ENCODE assay signal across 1 cellular context in the genomic region with DNA sequence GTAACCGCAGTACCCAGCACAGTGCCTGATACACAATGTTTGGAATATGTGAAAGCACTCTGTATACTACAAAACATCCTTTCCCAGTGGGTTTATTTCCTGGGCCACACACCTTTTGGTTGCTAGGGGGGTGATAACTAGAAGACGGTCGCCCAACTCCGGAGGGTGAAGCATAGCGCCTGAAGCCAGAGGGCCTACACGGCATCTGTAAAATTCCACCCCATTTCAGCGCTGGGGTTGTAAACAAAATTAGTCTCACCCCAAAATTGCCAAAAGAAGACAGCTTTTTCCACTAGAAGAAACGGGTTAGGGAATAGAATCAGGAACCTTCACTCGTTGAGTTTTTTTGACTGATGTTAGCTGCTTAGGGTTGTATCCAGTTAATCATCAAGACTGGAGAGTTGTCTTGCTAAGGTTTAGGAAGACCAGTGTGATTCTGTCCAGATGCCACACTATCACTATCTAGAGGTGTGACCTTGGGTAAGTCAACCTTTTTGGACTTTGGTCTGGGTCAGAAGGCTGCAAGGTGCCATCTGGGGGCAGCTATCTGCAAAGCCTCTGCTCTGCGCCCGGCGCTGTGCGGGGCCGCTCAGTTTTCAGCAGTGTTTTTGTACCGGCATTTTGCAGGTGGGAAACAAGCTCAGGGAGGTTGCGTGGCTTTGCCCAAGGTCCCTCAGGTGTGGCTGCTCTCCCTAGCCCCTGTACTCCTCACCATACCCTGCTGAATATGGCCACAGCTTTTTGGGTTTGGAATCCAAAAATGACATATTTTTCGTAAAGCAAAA.
A peak's percentile ranks its signal among the peaks of the same experiment; 100 is the strongest.
TF ChIP-seq lines count a peak whose summit lies in the region.

No MANE protein-coding gene starts in this region.

TF ChIP-seq in HepG2, 621 proteins besides CTCF, POLR2A, EP300 and RAD21 (continued from another document):
- TF ChIP-seq, protein P1, sequence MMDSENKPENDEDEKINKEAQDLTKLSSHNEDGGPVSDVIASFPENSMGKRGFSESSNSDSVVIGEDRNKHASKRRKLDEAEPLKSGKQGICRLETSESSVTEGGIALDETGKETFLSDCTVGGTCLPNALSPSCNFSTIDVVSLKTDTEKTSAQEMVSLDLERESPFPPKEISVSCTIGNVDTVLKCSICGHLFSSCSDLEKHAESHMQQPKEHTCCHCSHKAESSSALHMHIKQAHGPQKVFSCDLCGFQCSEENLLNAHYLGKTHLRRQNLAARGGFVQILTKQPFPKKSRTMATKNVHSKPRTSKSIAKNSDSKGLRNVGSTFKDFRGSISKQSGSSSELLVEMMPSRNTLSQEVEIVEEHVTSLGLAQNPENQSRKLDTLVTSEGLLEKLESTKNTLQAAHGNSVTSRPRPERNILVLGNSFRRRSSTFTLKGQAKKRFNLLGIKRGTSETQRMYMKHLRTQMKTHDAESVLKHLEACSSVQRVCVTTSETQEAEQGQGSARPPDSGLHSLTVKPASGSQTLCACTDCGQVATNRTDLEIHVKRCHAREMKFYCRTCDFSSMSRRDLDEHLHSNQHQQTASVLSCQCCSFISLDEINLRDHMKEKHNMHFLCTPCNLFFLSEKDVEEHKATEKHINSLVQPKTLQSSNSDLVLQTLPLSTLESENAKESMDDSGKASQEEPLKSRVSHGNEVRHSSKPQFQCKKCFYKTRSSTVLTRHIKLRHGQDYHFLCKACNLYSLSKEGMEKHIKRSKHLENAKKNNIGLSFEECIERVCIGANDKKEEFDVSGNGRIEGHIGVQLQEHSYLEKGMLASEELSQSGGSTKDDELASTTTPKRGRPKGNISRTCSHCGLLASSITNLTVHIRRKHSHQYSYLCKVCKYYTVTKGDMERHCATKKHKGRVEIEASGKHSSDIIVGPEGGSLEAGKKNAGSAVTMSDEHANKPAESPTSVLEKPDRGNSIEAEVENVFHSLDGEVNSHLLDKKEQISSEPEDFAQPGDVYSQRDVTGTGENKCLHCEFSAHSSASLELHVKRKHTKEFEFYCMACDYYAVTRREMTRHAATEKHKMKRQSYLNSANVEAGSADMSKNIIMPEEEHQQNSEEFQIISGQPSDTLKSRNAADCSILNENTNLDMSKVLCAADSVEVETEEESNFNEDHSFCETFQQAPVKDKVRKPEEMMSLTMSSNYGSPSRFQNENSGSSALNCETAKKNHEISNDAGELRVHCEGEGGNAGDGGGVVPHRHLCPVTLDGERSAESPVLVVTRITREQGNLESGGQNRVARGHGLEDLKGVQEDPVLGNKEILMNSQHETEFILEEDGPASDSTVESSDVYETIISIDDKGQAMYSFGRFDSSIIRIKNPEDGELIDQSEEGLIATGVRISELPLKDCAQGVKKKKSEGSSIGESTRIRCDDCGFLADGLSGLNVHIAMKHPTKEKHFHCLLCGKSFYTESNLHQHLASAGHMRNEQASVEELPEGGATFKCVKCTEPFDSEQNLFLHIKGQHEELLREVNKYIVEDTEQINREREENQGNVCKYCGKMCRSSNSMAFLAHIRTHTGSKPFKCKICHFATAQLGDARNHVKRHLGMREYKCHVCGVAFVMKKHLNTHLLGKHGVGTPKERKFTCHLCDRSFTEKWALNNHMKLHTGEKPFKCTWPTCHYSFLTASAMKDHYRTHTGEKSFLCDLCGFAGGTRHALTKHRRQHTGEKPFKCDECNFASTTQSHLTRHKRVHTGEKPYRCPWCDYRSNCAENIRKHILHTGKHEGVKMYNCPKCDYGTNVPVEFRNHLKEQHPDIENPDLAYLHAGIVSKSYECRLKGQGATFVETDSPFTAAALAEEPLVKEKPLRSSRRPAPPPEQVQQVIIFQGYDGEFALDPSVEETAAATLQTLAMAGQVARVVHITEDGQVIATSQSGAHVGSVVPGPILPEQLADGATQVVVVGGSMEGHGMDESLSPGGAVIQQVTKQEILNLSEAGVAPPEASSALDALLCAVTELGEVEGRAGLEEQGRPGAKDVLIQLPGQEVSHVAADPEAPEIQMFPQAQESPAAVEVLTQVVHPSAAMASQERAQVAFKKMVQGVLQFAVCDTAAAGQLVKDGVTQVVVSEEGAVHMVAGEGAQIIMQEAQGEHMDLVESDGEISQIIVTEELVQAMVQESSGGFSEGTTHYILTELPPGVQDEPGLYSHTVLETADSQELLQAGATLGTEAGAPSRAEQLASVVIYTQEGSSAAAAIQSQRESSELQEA (CRISPR knock-in tag; IDR thresholded peaks at IDR 0.05; ENCODE audit: not compliant biosample characterization): peak; percentile 66
- TF ChIP-seq HDAC2 (CRISPR knock-in tag; IDR thresholded peaks at IDR 0.05) (peak; percentile 29; the same call in 1 of the 2 replicates), PHF21A (CRISPR knock-in tag; IDR thresholded peaks at IDR 0.05) (no peak), SNAPC2 (CRISPR knock-in tag; IDR thresholded peaks at IDR 0.05) (no peak), MED1 (CRISPR knock-in tag; IDR thresholded peaks at IDR 0.05) (peak; percentile 69), MAFF (IDR thresholded peaks at IDR 0.05; ENCODE audit: low read depth, low read length) (no peak), ZNF644 (CRISPR knock-in tag; IDR thresholded peaks at IDR 0.05; ENCODE audit: low read depth) (no peak), ZZZ3 (CRISPR knock-in tag; IDR thresholded peaks at IDR 0.05; ENCODE audit: borderline replicate concordance) (0 out of 2 replicates have a peak, but pooled peaks have one; percentile 33), JDP2 (CRISPR knock-in tag; IDR thresholded peaks at IDR 0.05; ENCODE audit: borderline replicate concordance) (no peak), TARDBP (CRISPR knock-in tag; IDR thresholded peaks at IDR 0.05) (peak; percentile 44; the same call in 1 of the 2 replicates), FOXA1 (IDR thresholded peaks at IDR 0.05) (no peak), FOXA1 (CRISPR knock-in tag; IDR thresholded peaks at IDR 0.05) (no peak), ZNF552 (CRISPR knock-in tag; IDR thresholded peaks at IDR 0.05; ENCODE audit: borderline replicate concordance) (0 out of 2 replicates have a peak, but pooled peaks have one; percentile 24), ZNF547 (CRISPR knock-in tag; IDR thresholded peaks at IDR 0.05) (no peak; the same call in 1 of the 2 replicates), ZNF598 (CRISPR knock-in tag; IDR thresholded peaks at IDR 0.05; ENCODE audit: borderline replicate concordance) (0 out of 2 replicates have a peak, but pooled peaks have one; percentile 26), ZNF17 (CRISPR knock-in tag; IDR thresholded peaks at IDR 0.05) (no peak), ZSCAN20 (CRISPR knock-in tag; IDR thresholded peaks at IDR 0.05; ENCODE audit: borderline replicate concordance) (0 out of 2 replicates have a peak, but pooled peaks have one; percentile 28), ZMYM4 (CRISPR knock-in tag; IDR thresholded peaks at IDR 0.05) (peak; percentile 23; the same call in 1 of the 2 replicates), ETV6 (CRISPR knock-in tag; conservative IDR thresholded peaks at IDR 0.05) (0 out of 2 replicates have a peak, but pooled peaks have one; percentile 30), GABPB1 (CRISPR knock-in tag; IDR thresholded peaks at IDR 0.05) (no peak), ZNF709 (CRISPR knock-in tag; IDR thresholded peaks at IDR 0.05) (peak; percentile 27; the same call in 1 of the 2 replicates), ZFP1 (CRISPR knock-in tag; IDR thresholded peaks at IDR 0.05) (no peak; the same call in 1 of the 2 replicates), ZNF510 (CRISPR knock-in tag; IDR thresholded peaks at IDR 0.05; ENCODE audit: low read depth) (0 out of 2 replicates have a peak, but pooled peaks have one; percentile 23), TRIM24 (CRISPR knock-in tag; IDR thresholded peaks at IDR 0.05) (no peak), ZNF678 (CRISPR knock-in tag; IDR thresholded peaks at IDR 0.05) (no peak), ARNTL (CRISPR knock-in tag; IDR thresholded peaks at IDR 0.05) (0 out of 2 replicates have a peak, but pooled peaks have one; percentile 24), MTA1 (CRISPR knock-in tag; IDR thresholded peaks at IDR 0.05; ENCODE audit: borderline replicate concordance) (peak; percentile 91), ZBTB38 (CRISPR knock-in tag; IDR thresholded peaks at IDR 0.05) (peak; percentile 33; the same call in 1 of the 2 replicates), ZIK1 (CRISPR knock-in tag; IDR thresholded peaks at IDR 0.05; ENCODE audit: borderline replicate concordance, low read depth) (no peak)
- TF ChIP-seq, protein P2, sequence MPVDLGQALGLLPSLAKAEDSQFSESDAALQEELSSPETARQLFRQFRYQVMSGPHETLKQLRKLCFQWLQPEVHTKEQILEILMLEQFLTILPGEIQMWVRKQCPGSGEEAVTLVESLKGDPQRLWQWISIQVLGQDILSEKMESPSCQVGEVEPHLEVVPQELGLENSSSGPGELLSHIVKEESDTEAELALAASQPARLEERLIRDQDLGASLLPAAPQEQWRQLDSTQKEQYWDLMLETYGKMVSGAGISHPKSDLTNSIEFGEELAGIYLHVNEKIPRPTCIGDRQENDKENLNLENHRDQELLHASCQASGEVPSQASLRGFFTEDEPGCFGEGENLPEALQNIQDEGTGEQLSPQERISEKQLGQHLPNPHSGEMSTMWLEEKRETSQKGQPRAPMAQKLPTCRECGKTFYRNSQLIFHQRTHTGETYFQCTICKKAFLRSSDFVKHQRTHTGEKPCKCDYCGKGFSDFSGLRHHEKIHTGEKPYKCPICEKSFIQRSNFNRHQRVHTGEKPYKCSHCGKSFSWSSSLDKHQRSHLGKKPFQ (CRISPR knock-in tag; IDR thresholded peaks at IDR 0.05; ENCODE audit: insufficient replicate concordance): peak; percentile 88
- TF ChIP-seq, protein P3, sequence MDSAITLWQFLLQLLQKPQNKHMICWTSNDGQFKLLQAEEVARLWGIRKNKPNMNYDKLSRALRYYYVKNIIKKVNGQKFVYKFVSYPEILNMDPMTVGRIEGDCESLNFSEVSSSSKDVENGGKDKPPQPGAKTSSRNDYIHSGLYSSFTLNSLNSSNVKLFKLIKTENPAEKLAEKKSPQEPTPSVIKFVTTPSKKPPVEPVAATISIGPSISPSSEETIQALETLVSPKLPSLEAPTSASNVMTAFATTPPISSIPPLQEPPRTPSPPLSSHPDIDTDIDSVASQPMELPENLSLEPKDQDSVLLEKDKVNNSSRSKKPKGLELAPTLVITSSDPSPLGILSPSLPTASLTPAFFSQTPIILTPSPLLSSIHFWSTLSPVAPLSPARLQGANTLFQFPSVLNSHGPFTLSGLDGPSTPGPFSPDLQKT (CRISPR knock-in tag; IDR thresholded peaks at IDR 0.05; ENCODE audit: borderline replicate concordance): no peak
- TF ChIP-seq, protein P4, sequence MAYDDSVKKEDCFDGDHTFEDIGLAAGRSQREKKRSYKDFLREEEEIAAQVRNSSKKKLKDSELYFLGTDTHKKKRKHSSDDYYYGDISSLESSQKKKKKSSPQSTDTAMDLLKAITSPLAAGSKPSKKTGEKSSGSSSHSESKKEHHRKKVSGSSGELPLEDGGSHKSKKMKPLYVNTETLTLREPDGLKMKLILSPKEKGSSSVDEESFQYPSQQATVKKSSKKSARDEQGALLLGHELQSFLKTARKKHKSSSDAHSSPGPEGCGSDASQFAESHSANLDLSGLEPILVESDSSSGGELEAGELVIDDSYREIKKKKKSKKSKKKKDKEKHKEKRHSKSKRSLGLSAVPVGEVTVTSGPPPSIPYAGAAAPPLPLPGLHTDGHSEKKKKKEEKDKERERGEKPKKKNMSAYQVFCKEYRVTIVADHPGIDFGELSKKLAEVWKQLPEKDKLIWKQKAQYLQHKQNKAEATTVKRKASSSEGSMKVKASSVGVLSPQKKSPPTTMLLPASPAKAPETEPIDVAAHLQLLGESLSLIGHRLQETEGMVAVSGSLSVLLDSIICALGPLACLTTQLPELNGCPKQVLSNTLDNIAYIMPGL (CRISPR knock-in tag; IDR thresholded peaks at IDR 0.05; ENCODE audit: borderline replicate concordance in 1 of 2, low read depth in 1 of 2): peak; percentile 72 to 78; a peak in 2 of 4 replicates
- TF ChIP-seq, protein P5, sequence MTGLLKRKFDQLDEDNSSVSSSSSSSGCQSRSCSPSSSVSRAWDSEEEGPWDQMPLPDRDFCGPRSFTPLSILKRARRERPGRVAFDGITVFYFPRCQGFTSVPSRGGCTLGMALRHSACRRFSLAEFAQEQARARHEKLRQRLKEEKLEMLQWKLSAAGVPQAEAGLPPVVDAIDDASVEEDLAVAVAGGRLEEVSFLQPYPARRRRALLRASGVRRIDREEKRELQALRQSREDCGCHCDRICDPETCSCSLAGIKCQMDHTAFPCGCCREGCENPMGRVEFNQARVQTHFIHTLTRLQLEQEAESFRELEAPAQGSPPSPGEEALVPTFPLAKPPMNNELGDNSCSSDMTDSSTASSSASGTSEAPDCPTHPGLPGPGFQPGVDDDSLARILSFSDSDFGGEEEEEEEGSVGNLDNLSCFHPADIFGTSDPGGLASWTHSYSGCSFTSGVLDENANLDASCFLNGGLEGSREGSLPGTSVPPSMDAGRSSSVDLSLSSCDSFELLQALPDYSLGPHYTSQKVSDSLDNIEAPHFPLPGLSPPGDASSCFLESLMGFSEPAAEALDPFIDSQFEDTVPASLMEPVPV (CRISPR knock-in tag; IDR thresholded peaks at IDR 0.05): peak; percentile 27; the same call in 1 of the 2 replicates
- TF ChIP-seq, protein P6, sequence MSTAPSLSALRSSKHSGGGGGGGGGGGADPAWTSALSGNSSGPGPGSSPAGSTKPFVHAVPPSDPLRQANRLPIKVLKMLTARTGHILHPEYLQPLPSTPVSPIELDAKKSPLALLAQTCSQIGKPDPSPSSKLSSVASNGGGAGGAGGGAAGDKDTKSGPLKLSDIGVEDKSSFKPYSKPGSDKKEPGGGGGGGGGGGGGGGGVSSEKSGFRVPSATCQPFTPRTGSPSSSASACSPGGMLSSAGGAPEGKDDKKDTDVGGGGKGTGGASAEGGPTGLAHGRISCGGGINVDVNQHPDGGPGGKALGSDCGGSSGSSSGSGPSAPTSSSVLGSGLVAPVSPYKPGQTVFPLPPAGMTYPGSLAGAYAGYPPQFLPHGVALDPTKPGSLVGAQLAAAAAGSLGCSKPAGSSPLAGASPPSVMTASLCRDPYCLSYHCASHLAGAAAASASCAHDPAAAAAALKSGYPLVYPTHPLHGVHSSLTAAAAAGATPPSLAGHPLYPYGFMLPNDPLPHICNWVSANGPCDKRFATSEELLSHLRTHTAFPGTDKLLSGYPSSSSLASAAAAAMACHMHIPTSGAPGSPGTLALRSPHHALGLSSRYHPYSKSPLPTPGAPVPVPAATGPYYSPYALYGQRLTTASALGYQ (CRISPR knock-in tag; IDR thresholded peaks at IDR 0.05): peak; percentile 40; the same call in 1 of the 2 replicates
